In the genomic region with DNA sequence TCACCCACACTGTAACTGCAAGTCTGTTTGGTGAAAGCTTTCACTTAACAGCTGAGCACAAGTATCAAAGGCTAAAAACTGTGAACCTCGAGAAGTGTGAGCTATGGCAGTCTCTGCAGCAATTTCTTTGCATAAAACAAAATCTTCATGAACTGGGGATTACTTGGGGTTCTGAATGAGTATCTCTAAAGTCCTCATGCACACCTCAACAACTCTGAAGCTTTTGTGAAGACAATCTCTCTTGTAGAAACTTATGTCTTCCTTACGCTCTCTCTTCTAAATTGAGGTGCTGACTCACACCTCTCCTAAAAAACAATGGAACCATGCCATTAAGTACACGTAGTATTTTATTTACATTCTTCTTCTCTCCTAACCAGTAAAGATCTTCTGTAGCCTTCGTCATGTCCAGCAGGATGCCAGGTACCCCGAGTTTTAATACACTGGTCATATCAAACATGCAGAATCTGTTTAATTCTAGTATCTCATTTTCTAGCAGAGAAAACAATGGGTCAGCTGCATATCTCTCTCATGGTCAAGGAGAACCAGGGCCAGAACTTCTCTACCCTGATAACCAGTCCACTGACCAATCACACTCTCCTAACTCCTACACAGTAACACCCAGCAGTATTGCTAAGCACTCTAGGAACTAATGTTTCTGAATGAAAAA, we compare ENCODE assay signal across 9 cellular contexts.
DNase-seq lines count a peak whose midpoint lies in the region; ATAC-seq and TF ChIP-seq lines count a peak whose summit lies in the region.
"Had no signal": no experiment of that assay in that cellular context is flagged by ENCODE, and none has a peak within 500 bp of the region (broad histone marks: within the 10 kb centered on the region; RNA-seq: fewer than 3 reads in every experiment).

No MANE protein-coding gene starts in this region.

- H3K27me3 ChIP-seq in osteoblast (ENCODE audit: insufficient read depth, low read length) = no peaks in the 10 kb centered on the region
- H3K27me3 ChIP-seq: thyroid gland had no signal

- H3K4me3 ChIP-seq in osteoblast (ENCODE audit: insufficient read depth, low read length) = no peak overlapping the region
- H3K4me3 ChIP-seq: thyroid gland had no signal

- no peaks in the 10 kb centered on the region for H3K9me3 ChIP-seq in osteoblast (ENCODE audit: low read depth, low read length)
- H3K9me3 ChIP-seq: thyroid gland had no signal

- H3K27ac ChIP-seq in RWPE1 = no peak overlapping the region
- peak overlapping the region; percentile 68 for H3K27ac ChIP-seq in epithelial cell of prostate
- H3K27ac ChIP-seq in osteoblast (ENCODE audit: low read depth, low read length) = peak overlapping the region; percentile 57

- peak; percentile 11 for DNase-seq in GM04503 (ENCODE audit: low read depth)
- DNase-seq in RWPE1 (ENCODE audit: low spot score) = peak; percentile 38
- DNase-seq in epithelial cell of prostate (ENCODE audit: low read depth, low spot score) = peak; percentile 29
- peak; percentile 88 for DNase-seq in osteoblast (ENCODE audit: insufficient read length, low spot score, missing footprints)
- DNase-seq in NCI-H345 (lab: John Stamatoyannopoulos, UW) = no peak
- no peak for DNase-seq in OCI-M2 (lab: John Stamatoyannopoulos, UW; ENCODE audit: unreplicated experiment)
- DNase-seq: thyroid gland had no signal

- POLR2A ChIA-PET in RWPE1 (lab: Yijun Ruan, JAX; ENCODE audit: low non-redundant PET) = no interaction called here

- peak overlapping the region; percentile 68 for H3K4me2 ChIP-seq in osteoblast (ENCODE audit: insufficient read depth, low read length)

- H3K36me3 ChIP-seq in osteoblast (ENCODE audit: insufficient read depth, low read length) = peaks cover 6% of the 10 kb centered on the region

- H3K79me2 ChIP-seq in osteoblast (ENCODE audit: insufficient read depth, low read length) = peaks cover 35% of the 10 kb centered on the region

- no peak overlapping the region for H2AFZ ChIP-seq in osteoblast (ENCODE audit: low read length)

- CTCF ChIA-PET in RWPE1 (lab: Yijun Ruan, JAX) = no interaction called here

- TF ChIP-seq CTCF in RWPE1 (conservative IDR thresholded peaks at IDR 0.05; ENCODE audit: low read depth) (no peak), osteoblast (IDR thresholded peaks at IDR 0.05; ENCODE audit: extremely low read depth, low read depth, low read length) (no peak)

- ATAC-seq in GM19455 (IDR thresholded peaks at IDR 0.05; ENCODE audit: unreplicated experiment) (no peak), GM21360 (IDR thresholded peaks at IDR 0.05; ENCODE audit: unreplicated experiment) (no peak)

- peaks cover 22% of the 10 kb centered on the region for H4K20me1 ChIP-seq in osteoblast (ENCODE audit: insufficient read depth, low read length)

- H3K4me1 ChIP-seq in osteoblast (ENCODE audit: insufficient read depth, low read length) = peaks cover 21% of the 10 kb centered on the region

Comparison
In these comparisons a context has a peak if more than half of its experiments do, and no peak if none do; other contexts are left out.
1. DNase-seq: peak in GM04503 (single experiment), RWPE1 (single experiment), epithelial cell of prostate (single experiment) and osteoblast (single experiment); none in NCI-H345 (single experiment) and OCI-M2 (single experiment).